ENCODE assay signal across 9 cellular contexts in genomic region chr11:45930031-45930794, GRCh38. TPM values are rescaled to one million over a fixed set of nuclear protein-coding genes. Genes with fewer than 3 reads are reported as not detected.
DNase-seq lines count a peak whose midpoint lies in the region; ATAC-seq, FAIRE-seq and TF ChIP-seq lines count a peak whose summit lies in the region.
"Had no signal": no experiment of that assay in that cellular context is flagged by ENCODE, and none has a peak within 500 bp of the region (broad histone marks: within the 10 kb centered on the region; RNA-seq: fewer than 3 reads in every experiment).

No MANE protein-coding gene starts in this region.

- FAIRE-seq in GM12878 (lab: Jason Lieb, UNC): peak; percentile 98

- CTCF ChIA-PET in GM12878 (lab: Yijun Ruan, JAX): interaction anchor here (0.7 to 3.3 kb wide), 15 partner anchors 9 to 308 kb away, joined by 3 to 20 read pairs (median 3); partner anchors contain the start of genes CRY2 and PEX16

- peak overlapping the region; percentile 92 for H3K23ac ChIP-seq in neuronal stem cell (ENCODE audit: low read depth, low read length, poor library complexity)

- TF ChIP-seq POLR2A in GM12878 (IDR thresholded peaks at IDR 0.05; ENCODE audit: low read depth, low read length): peak; percentile 29; the same call in 1 of the 2 replicates

- no TSS peak for BruUV-seq in GM12878 (replicated peaks; lab: Mats Ljungman, UMichigan)

- 2% methylated on average over 14 of the region's 14 CpGs for WGBS in GM12878 (ENCODE audit: insufficient coverage, insufficient replicate concordance, low lambda C conversion rate, missing lambda C conversion rate)
- WGBS in neuronal stem cell (ENCODE audit: extremely low coverage in 2 of 2, insufficient read length in 2 of 2, insufficient replicate concordance in 1 of 2), 2 donors: no CpG with 5 or more reads among the region's 14 CpGs

- no peak overlapping the region for H3K4ac ChIP-seq in neuronal stem cell (ENCODE audit: low read length)

- peak overlapping the region; percentile 27 for H3K18ac ChIP-seq in neuronal stem cell (ENCODE audit: low read length)

- H3K14ac ChIP-seq in neuronal stem cell (ENCODE audit: low read length): no peak overlapping the region

- H3K27ac ChIP-seq in GM12878 (ENCODE audit: control insufficient read depth, insufficient read depth): peak overlapping the region; percentile 35
- no peak overlapping the region for H3K27ac ChIP-seq in neuronal stem cell (replicated peaks; ENCODE audit: low read length)

- peaks cover 7% of the 10 kb centered on the region for H3K79me1 ChIP-seq in neuronal stem cell (ENCODE audit: low read depth, low read length)

- no peak overlapping the region for H3K4me3 ChIP-seq in GM12878
- no peak overlapping the region for H3K4me3 ChIP-seq in neuronal stem cell (ENCODE audit: low read length in 2 of 2)
- H3K4me3 ChIP-seq in foreskin fibroblast (ENCODE audit: low read depth in 1 of 2, low read length in 2 of 2): no peak overlapping the region

- H4K8ac ChIP-seq in neuronal stem cell (ENCODE audit: low read depth, low read length): peak overlapping the region; percentile 31

- H2BK12ac ChIP-seq in neuronal stem cell (ENCODE audit: low read length): no peak overlapping the region

- POLR2A ChIA-PET in GM12878 (lab: Charles Lee): interaction anchor here (0.5 to 3.1 kb wide), 7 partner anchors 9 to 622 kb away, joined by 3 to 27 read pairs (median 6); partner anchors contain the start of gene PEX16

- TF ChIP-seq CTCF in GM12878 (IDR thresholded peaks at IDR 0.05 in 2 of 3, conservative IDR thresholded peaks at IDR 0.05 in 1 of 3; ENCODE audit: control insufficient read depth in 2 of 3, extremely low read depth in 1 of 3, insufficient read depth in 1 of 3, low read depth in 3 of 3, low read length in 3 of 3): no peak; a peak in 1 of 6 replicates
- no peak for TF ChIP-seq CTCF in foreskin fibroblast (IDR thresholded peaks at IDR 0.05; ENCODE audit: low read depth, low read length)

- peaks cover 49% of the 10 kb centered on the region for H3K4me1 ChIP-seq in GM12878 (ENCODE audit: control insufficient read depth, insufficient read depth, low read length)
- no peaks in the 10 kb centered on the region for H3K4me1 ChIP-seq in neuronal stem cell (ENCODE audit: control insufficient read depth in 2 of 2, insufficient read depth in 1 of 2, low read depth in 1 of 2, low read length in 2 of 2)

- peaks cover 6% of the 10 kb centered on the region for H4K20me1 ChIP-seq in GM12878 (ENCODE audit: control insufficient read depth, insufficient read depth)

- RAD21 ChIA-PET in GM12878 (lab: Charles Lee; ENCODE audit: unreplicated experiment): interaction anchor here (0.7 to 3.2 kb wide), 17 partner anchors 9 to 189 kb away, joined by 3 to 29 read pairs (median 4); partner anchors contain the start of genes CRY2 and PEX16

- H2AFZ ChIP-seq in GM12878 (ENCODE audit: control insufficient read depth, low read depth, low read length) (no peak overlapping the region), neuronal stem cell (ENCODE audit: low read length) (no peak overlapping the region)

- H3K27me3 ChIP-seq in GM12878 (replicated peaks in 1 of 2; ENCODE audit: control insufficient read depth in 2 of 2, insufficient read depth in 2 of 2, low read length in 1 of 2): no peaks in the 10 kb centered on the region; a peak in 1 of 4 replicates
- peaks cover 0 to 5% (median 0%) of the 10 kb centered on the region in 3 experiments for H3K27me3 ChIP-seq in neuronal stem cell (ENCODE audit: control insufficient read depth in 3 of 3, insufficient read depth in 3 of 3, low read depth in 1 of 3, low read length in 3 of 3)

- SMC1A ChIA-PET in GM12878 (lab: Charles Lee; ENCODE audit: uncharacterized antibody, unreplicated experiment): interaction anchor here (0.5 to 2.9 kb wide), 14 partner anchors 8 to 188 kb away, joined by 3 to 31 read pairs (median 5); partner anchors contain the start of genes CRY2 and PEX16

- H4K91ac ChIP-seq in neuronal stem cell (ENCODE audit: low read depth, low read length, poor library complexity): no peak overlapping the region

- ATAC-seq in GM19455 (IDR thresholded peaks at IDR 0.05; ENCODE audit: unreplicated experiment) (peak; percentile 92), HG03342 (IDR thresholded peaks at IDR 0.05; ENCODE audit: unreplicated experiment) (peak; percentile 92), GM12878 (peak; percentile 89)

- H2BK120ac ChIP-seq in neuronal stem cell (ENCODE audit: low read depth, low read length): no peak overlapping the region

- TF ChIP-seq EP300 in GM12878 (IDR thresholded peaks at IDR 0.05; ENCODE audit: borderline replicate concordance in 1 of 2, control insufficient read depth in 1 of 2, low read depth in 2 of 2, low read length in 2 of 2): peak; percentile 63 to 81

- H3K9ac ChIP-seq in GM12878 (ENCODE audit: control insufficient read depth, insufficient read depth, low read length) (no peak overlapping the region), neuronal stem cell (ENCODE audit: low read depth, low read length, poor library complexity) (no peak overlapping the region)

- H2AK5ac ChIP-seq in neuronal stem cell (ENCODE audit: low read depth, low read length): no peak overlapping the region

- H3K36me3 ChIP-seq in GM12878 (ENCODE audit: control insufficient read depth in 2 of 2, insufficient read depth in 2 of 2, low read length in 1 of 2) (peaks cover 3 to 12% of the 10 kb centered on the region in 2 experiments; a peak in 2 of 4 replicates), neuronal stem cell (replicated peaks in 1 of 2; ENCODE audit: control insufficient read depth in 2 of 2, insufficient read depth in 2 of 2, low read length in 2 of 2) (peaks cover 21 to 40% of the 10 kb centered on the region in 2 donors)

- H2BK5ac ChIP-seq in neuronal stem cell (ENCODE audit: low read length): peak overlapping the region; percentile 78

- intact Hi-C loops in GM12878 (cut with micrococcal nuclease; ENCODE audit: unreplicated experiment): loop anchor here (1.0 kb wide), 2 partner anchors 12 to 192 kb away; no protein-coding TSS in a partner anchor

- DNase-seq in DMS79 treated with DMSO at 0.1 percent for 48 hours (lab: John Stamatoyannopoulos, UW): peak; percentile 85
- peak; percentile 56 for DNase-seq in NCI-H748 treated with DMSO at 0.1 percent for 48 hours (lab: John Stamatoyannopoulos, UW)
- peak; percentile 88 for DNase-seq in GM12878 (ENCODE audit: low read depth, low spot score)
- no peak for DNase-seq in neuronal stem cell (ENCODE audit: low spot score)
- DNase-seq in foreskin fibroblast: no peak
- DNase-seq in mesenteric fat pad (ENCODE audit: low spot score): no peak

- H3K79me2 ChIP-seq in GM12878 (ENCODE audit: control insufficient read depth, insufficient read depth, low read length): no peaks in the 10 kb centered on the region

- no peak overlapping the region for H2BK15ac ChIP-seq in neuronal stem cell (ENCODE audit: low read length)

- TF ChIP-seq RAD21 in GM12878 (IDR thresholded peaks at IDR 0.05; ENCODE audit: insufficient read depth, low read depth, low read length): no peak

- H3K9me3 ChIP-seq in GM12878 (replicated peaks; ENCODE audit: control insufficient read depth, insufficient read depth, low read length) (no peaks in the 10 kb centered on the region), neuronal stem cell (replicated peaks in 1 of 2; ENCODE audit: control insufficient read depth in 2 of 2, insufficient read depth in 1 of 2, low read depth in 1 of 2, low read length in 2 of 2) (peaks cover 0 to 2% of the 10 kb centered on the region in 2 donors)

- in situ Hi-C loops in GM12878 (cut with MboI): no loop called here

- H3K4me2 ChIP-seq in GM12878 (ENCODE audit: control insufficient read depth, insufficient read depth) (peak overlapping the region; percentile 69), neuronal stem cell (ENCODE audit: insufficient read depth, low read length, poor library complexity, severe bottlenecking) (no peak overlapping the region)

RNA-seq across cellular contexts. Expression of gene LARGE2, which starts 7.8 kb away (rescaled TPM):
- total RNA-seq in GM12878 (2013; cell fraction: nucleolus; rRNA removed): 0.20 and 0.25 TPM in 2 replicates
- total RNA-seq in GM12878 (2014; rRNA removed) (not detected in 2 replicates), GM12878 (2014; rRNA removed; fragmentation: Illumina TruSeq; extraction: Trizol) (not detected in 2 replicates), GM12878 (2021) (0.32 and 0.41 TPM in 2 replicates), mesenteric fat pad (not detected)
- polyA plus RNA-seq in GM12878 (2011; ENCODE audit: low read depth): not detected
- polyA plus RNA-seq in GM12878 (2011; rRNA removed) (0.03 TPM in 1 of 2 replicates, not detected in the other), GM12878 (2014; fragmentation: Illumina TruSeq; extraction: Trizol) (0.15 TPM in 1 of 2 replicates, not detected in the other), GM12878 (2014; fragmentation: Nextera tagmentation; extraction: Ambion mirVana) (not detected), GM12878 (2014; rRNA removed) (0.16 and 0.23 TPM in 2 replicates), GM12878 (2016; fragmentation: Nextera tagmentation; extraction: Ambion mirVana) (not detected)
- polyA plus RNA-seq in GM12878 (2011; cell fraction: cytosol; rRNA removed): 0.03 and 0.04 TPM in 2 replicates
- polyA plus RNA-seq in GM12878 (2011; cell fraction: nucleus; rRNA removed): 0.09 and 0.29 TPM in 2 replicates
- polyA plus RNA-seq in GM12878 (2012): 0.15 and 0.37 TPM in 2 replicates
- 0.15 TPM in 1 of 2 replicates, not detected in the other for polyA minus RNA-seq in GM12878 (2011; rRNA and poly(A)+ RNA removed)
- polyA minus RNA-seq in GM12878 (2011; cell fraction: cytosol; rRNA and poly(A)+ RNA removed): not detected in 2 replicates
- polyA minus RNA-seq in GM12878 (2011; cell fraction: nucleus; rRNA and poly(A)+ RNA removed): not detected in 2 replicates
- 16.5 TPM for polyA plus RNA-seq in neuronal stem cell (2013, experiment 1 of 2)
- 15.7 TPM for polyA plus RNA-seq in neuronal stem cell (2013, experiment 2 of 2)
- total RNA-seq: skeletal muscle tissue had no signal

RNA-seq across cellular contexts. Expression of gene PEX16, which starts 12.5 kb away (rescaled TPM):
- 25.7 and 30.4 TPM in 2 replicates for total RNA-seq in GM12878 (2013; cell fraction: nucleolus; rRNA removed)
- 40.2 and 53.5 TPM in 2 replicates for total RNA-seq in GM12878 (2014; rRNA removed)
- 17.1 and 18.5 TPM in 2 replicates for total RNA-seq in GM12878 (2014; rRNA removed; fragmentation: Illumina TruSeq; extraction: Trizol)
- total RNA-seq in GM12878 (2021): 41.5 and 42.2 TPM in 2 replicates
- polyA plus RNA-seq in GM12878 (2011; ENCODE audit: low read depth): 5.9 TPM
- polyA plus RNA-seq in GM12878 (2011; rRNA removed): 12.4 and 19.6 TPM in 2 replicates
- polyA plus RNA-seq in GM12878 (2011; cell fraction: cytosol; rRNA removed): 30.9 and 46.0 TPM in 2 replicates
- 67.9 and 73.5 TPM in 2 replicates for polyA plus RNA-seq in GM12878 (2011; cell fraction: nucleus; rRNA removed)
- polyA plus RNA-seq in GM12878 (2012): 23.4 and 25.2 TPM in 2 replicates
- polyA plus RNA-seq in GM12878 (2014; fragmentation: Illumina TruSeq; extraction: Trizol): 0.46 and 6.4 TPM in 2 replicates
- 1 to 10 TPM; 1.4 to 5.6 TPM for polyA plus RNA-seq in GM12878 (2014; fragmentation: Nextera tagmentation; extraction: Ambion mirVana)
- 49.8 and 62.6 TPM in 2 replicates for polyA plus RNA-seq in GM12878 (2014; rRNA removed)
- 10 to 100 TPM; 35.5 to 39.2 TPM for polyA plus RNA-seq in GM12878 (2016; fragmentation: Nextera tagmentation; extraction: Ambion mirVana)
- polyA minus RNA-seq in GM12878 (2011; rRNA and poly(A)+ RNA removed): 14.2 and 30.8 TPM in 2 replicates
- polyA minus RNA-seq in GM12878 (2011; cell fraction: cytosol; rRNA and poly(A)+ RNA removed): 18.1 and 23.3 TPM in 2 replicates
- polyA minus RNA-seq in GM12878 (2011; cell fraction: nucleus; rRNA and poly(A)+ RNA removed): 30.0 and 40.0 TPM in 2 replicates
- polyA plus RNA-seq in neuronal stem cell (2013, experiment 1 of 2): 23.1 TPM
- 19.6 TPM for polyA plus RNA-seq in neuronal stem cell (2013, experiment 2 of 2)
- 21.5 TPM for total RNA-seq in mesenteric fat pad

RNA-seq across cellular contexts. Expression of gene FREY1, which starts 23.1 kb away (rescaled TPM):
- total RNA-seq in GM12878 (2013; cell fraction: nucleolus; rRNA removed): 6.7 and 6.9 TPM in 2 replicates
- total RNA-seq in GM12878 (2014; rRNA removed) (0.79 and 1.7 TPM in 2 replicates), GM12878 (2014; rRNA removed; fragmentation: Illumina TruSeq; extraction: Trizol) (0.55 and 0.72 TPM in 2 replicates), GM12878 (2021) (0.82 and 1.7 TPM in 2 replicates), mesenteric fat pad (1.4 TPM)
- not detected for polyA plus RNA-seq in GM12878 (2011; ENCODE audit: low read depth)
- polyA plus RNA-seq in GM12878 (2011; rRNA removed) (0.16 and 0.19 TPM in 2 replicates), GM12878 (2014; fragmentation: Illumina TruSeq; extraction: Trizol) (0.13 TPM in 1 of 2 replicates, not detected in the other), GM12878 (2014; fragmentation: Nextera tagmentation; extraction: Ambion mirVana) (not detected), GM12878 (2014; rRNA removed) (0.31 TPM in 1 of 2 replicates, not detected in the other), GM12878 (2016; fragmentation: Nextera tagmentation; extraction: Ambion mirVana) (under 1 TPM in 1 of 2 experiments, not detected in 1; 0.39 TPM)
- polyA plus RNA-seq in GM12878 (2011; cell fraction: cytosol; rRNA removed): 0.20 and 0.30 TPM in 2 replicates
- 3.6 and 6.1 TPM in 2 replicates for polyA plus RNA-seq in GM12878 (2011; cell fraction: nucleus; rRNA removed)
- polyA plus RNA-seq in GM12878 (2012): 0.17 and 0.31 TPM in 2 replicates
- polyA minus RNA-seq in GM12878 (2011; rRNA and poly(A)+ RNA removed): 1.2 and 7.0 TPM in 2 replicates
- polyA minus RNA-seq in GM12878 (2011; cell fraction: cytosol; rRNA and poly(A)+ RNA removed): 3.2 TPM in 1 of 2 replicates, not detected in the other
- 12.6 and 20.4 TPM in 2 replicates for polyA minus RNA-seq in GM12878 (2011; cell fraction: nucleus; rRNA and poly(A)+ RNA removed)
- polyA plus RNA-seq in neuronal stem cell (2013, experiment 1 of 2): 0.95 TPM
- 0.93 TPM for polyA plus RNA-seq in neuronal stem cell (2013, experiment 2 of 2)

RNA-seq across cellular contexts. Expression of gene MAPK8IP1, which starts 44.8 kb away (rescaled TPM):
- total RNA-seq in GM12878 (2013; cell fraction: nucleolus; rRNA removed): 0.90 and 1.7 TPM in 2 replicates
- total RNA-seq in GM12878 (2014; rRNA removed) (0.16 and 0.17 TPM in 2 replicates), GM12878 (2014; rRNA removed; fragmentation: Illumina TruSeq; extraction: Trizol) (0.09 TPM in 1 of 2 replicates, not detected in the other), GM12878 (2021) (0.44 and 0.48 TPM in 2 replicates), mesenteric fat pad (4.2 TPM)
- 0.14 TPM for polyA plus RNA-seq in GM12878 (2011; ENCODE audit: low read depth)
- polyA plus RNA-seq in GM12878 (2011; rRNA removed) (0.06 and 0.14 TPM in 2 replicates), GM12878 (2014; fragmentation: Illumina TruSeq; extraction: Trizol) (0.04 TPM in 1 of 2 replicates, not detected in the other), GM12878 (2014; fragmentation: Nextera tagmentation; extraction: Ambion mirVana) (not detected), GM12878 (2014; rRNA removed) (0.27 and 0.31 TPM in 2 replicates), GM12878 (2016; fragmentation: Nextera tagmentation; extraction: Ambion mirVana) (under 1 TPM; 0.04 to 0.07 TPM)
- polyA plus RNA-seq in GM12878 (2011; cell fraction: cytosol; rRNA removed): 0.18 and 0.40 TPM in 2 replicates
- polyA plus RNA-seq in GM12878 (2011; cell fraction: nucleus; rRNA removed): 1.3 and 1.5 TPM in 2 replicates
- 0.21 and 0.39 TPM in 2 replicates for polyA plus RNA-seq in GM12878 (2012)
- 0.21 TPM in 1 of 2 replicates, not detected in the other for polyA minus RNA-seq in GM12878 (2011; rRNA and poly(A)+ RNA removed)
- not detected in 2 replicates for polyA minus RNA-seq in GM12878 (2011; cell fraction: cytosol; rRNA and poly(A)+ RNA removed)
- polyA minus RNA-seq in GM12878 (2011; cell fraction: nucleus; rRNA and poly(A)+ RNA removed): 0.12 and 0.29 TPM in 2 replicates
- polyA plus RNA-seq in neuronal stem cell (2013, experiment 1 of 2): 13.4 TPM
- 11.6 TPM for polyA plus RNA-seq in neuronal stem cell (2013, experiment 2 of 2)

Comparison
In these comparisons a context has a peak if more than half of its experiments do, and no peak if none do; other contexts are left out.
1. DNase-seq: peak in DMS79 treated with DMSO at 0.1 percent for 48 hours (single experiment), NCI-H748 treated with DMSO at 0.1 percent for 48 hours (single experiment) and GM12878 (single experiment); none in neuronal stem cell (single experiment), foreskin fibroblast (0 of 2) and mesenteric fat pad (single experiment).
2. Peak in every context shown above with its lines, with median percentiles within 50 percentile points of each other: ATAC-seq.